Comparison of ENCODE assay signal across 1 cellular context in the genomic region with DNA sequence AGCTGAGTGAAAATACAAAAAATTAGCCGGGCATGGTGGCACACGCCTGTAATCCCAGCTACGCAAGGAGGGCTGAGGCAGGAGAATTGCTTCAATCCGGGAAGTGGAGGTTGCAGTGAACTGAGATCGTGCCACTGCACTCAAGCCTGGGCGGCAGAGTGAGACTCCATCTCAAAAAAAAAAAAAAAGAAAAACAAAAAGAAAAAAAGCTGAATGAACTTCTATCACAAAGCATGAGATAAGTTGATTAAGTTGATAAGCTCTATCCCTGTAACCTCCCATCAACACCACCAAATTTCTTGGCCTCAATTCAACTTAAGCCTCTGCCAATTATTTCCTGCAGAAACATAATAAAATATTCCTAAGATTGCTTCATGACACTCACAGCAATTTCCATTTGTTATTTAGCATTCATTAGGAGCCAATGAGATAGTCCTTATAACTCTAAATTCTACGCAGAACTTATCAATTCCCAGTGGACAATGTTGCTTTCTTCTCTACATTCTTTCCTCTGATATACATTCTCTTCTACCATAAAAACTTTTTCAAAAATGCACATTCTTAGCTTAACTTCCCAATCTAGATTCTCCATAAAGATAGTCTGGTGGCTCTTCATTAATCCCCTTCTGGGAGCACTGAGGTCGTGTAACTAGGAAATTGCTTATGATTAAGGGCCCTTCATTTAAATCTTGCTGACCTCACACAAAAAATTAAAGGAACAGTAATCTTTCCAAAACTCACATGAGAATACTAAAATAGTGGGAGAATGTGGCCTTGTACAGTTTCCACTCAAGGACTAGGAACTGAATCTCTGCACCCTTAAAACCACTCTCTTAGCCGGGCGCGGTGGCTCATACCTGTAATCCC.
TF ChIP-seq lines count a peak whose summit lies in the region.

No MANE protein-coding gene starts in this region.

TF ChIP-seq in HepG2, 621 proteins besides CTCF, POLR2A, EP300 and RAD21:
- TF ChIP-seq, protein P1, sequence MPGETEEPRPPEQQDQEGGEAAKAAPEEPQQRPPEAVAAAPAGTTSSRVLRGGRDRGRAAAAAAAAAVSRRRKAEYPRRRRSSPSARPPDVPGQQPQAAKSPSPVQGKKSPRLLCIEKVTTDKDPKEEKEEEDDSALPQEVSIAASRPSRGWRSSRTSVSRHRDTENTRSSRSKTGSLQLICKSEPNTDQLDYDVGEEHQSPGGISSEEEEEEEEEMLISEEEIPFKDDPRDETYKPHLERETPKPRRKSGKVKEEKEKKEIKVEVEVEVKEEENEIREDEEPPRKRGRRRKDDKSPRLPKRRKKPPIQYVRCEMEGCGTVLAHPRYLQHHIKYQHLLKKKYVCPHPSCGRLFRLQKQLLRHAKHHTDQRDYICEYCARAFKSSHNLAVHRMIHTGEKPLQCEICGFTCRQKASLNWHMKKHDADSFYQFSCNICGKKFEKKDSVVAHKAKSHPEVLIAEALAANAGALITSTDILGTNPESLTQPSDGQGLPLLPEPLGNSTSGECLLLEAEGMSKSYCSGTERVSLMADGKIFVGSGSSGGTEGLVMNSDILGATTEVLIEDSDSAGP (CRISPR knock-in tag; IDR thresholded peaks at IDR 0.05; ENCODE audit: borderline replicate concordance): peak; percentile 71
- TF ChIP-seq IRF2 (CRISPR knock-in tag; IDR thresholded peaks at IDR 0.05) (peak; percentile 13; the same call in 1 of the 2 replicates), MAFF (IDR thresholded peaks at IDR 0.05; ENCODE audit: low read depth, low read length) (peak; percentile 67), ZNF382 (CRISPR knock-in tag; IDR thresholded peaks at IDR 0.05; ENCODE audit: borderline replicate concordance) (no peak), SP5 (CRISPR knock-in tag; IDR thresholded peaks at IDR 0.05; ENCODE audit: borderline replicate concordance, low read depth) (0 out of 2 replicates have a peak, but pooled peaks have one; percentile 10), MAFK (conservative IDR thresholded peaks at IDR 0.05 in 1 of 2, IDR thresholded peaks at IDR 0.05 in 1 of 2; ENCODE audit: low read length in 2 of 2) (peak; percentile 72 to 77), ZNF781 (CRISPR knock-in tag; IDR thresholded peaks at IDR 0.05; ENCODE audit: borderline replicate concordance, not compliant biosample characterization) (no peak), PITX1 (CRISPR knock-in tag; IDR thresholded peaks at IDR 0.05) (0 out of 2 replicates have a peak, but pooled peaks have one; percentile 23)
TF ChIP-seq in HepG2: peak in this region for 6.
